Comparison of ENCODE assay signal across 24 cellular contexts in genomic region chr10:61701055-61701705, GRCh38. TPM values are rescaled to one million over a fixed set of nuclear protein-coding genes. Genes with fewer than 3 reads are reported as not detected.
DNase-seq lines count a peak whose midpoint lies in the region; ATAC-seq, FAIRE-seq and TF ChIP-seq lines count a peak whose summit lies in the region.
"Had no signal": no experiment of that assay in that cellular context is flagged by ENCODE, and none has a peak within 500 bp of the region (broad histone marks: within the 10 kb centered on the region; RNA-seq: fewer than 3 reads in every experiment).

No MANE protein-coding gene starts in this region.

- intact Hi-C loops in HepG2 (cut with micrococcal nuclease; ENCODE audit: unreplicated experiment) (no loop called here), right lobe of liver (cut with DNase I) (no loop called here), uterus (cut with DNase I; ENCODE audit: low total_unique reads) (no loop called here)

- no peaks in the 10 kb centered on the region for H3K4me1 ChIP-seq in HepG2 (ENCODE audit: insufficient read depth, low read length)
- H3K4me1 ChIP-seq in right lobe of liver: no peaks in the 10 kb centered on the region
- H3K4me1 ChIP-seq in hepatocyte (ENCODE audit: insufficient read depth): peaks cover 5% of the 10 kb centered on the region
- H3K4me1 ChIP-seq in uterus: no peaks in the 10 kb centered on the region
- H3K4me1 ChIP-seq: breast epithelium, prostate gland, SJCRH30, vagina had no signal

- H3K9me2 ChIP-seq in hepatocyte (replicated peaks; ENCODE audit: insufficient read depth): no peaks in the 10 kb centered on the region

- no peaks in the 10 kb centered on the region for H3K9me3 ChIP-seq in HepG2 (ENCODE audit: low read length)
- peaks cover 0 to 3% (median 0%) of the 10 kb centered on the region in 4 donors for H3K9me3 ChIP-seq in right lobe of liver
- no peaks in the 10 kb centered on the region for H3K9me3 ChIP-seq in WERI-Rb-1 (ENCODE audit: severe bottlenecking)
- H3K9me3 ChIP-seq in hepatocyte (ENCODE audit: low read depth): no peaks in the 10 kb centered on the region
- H3K9me3 ChIP-seq in uterus: no peaks in the 10 kb centered on the region
- H3K9me3 ChIP-seq: breast epithelium, prostate gland, SJCRH30, vagina had no signal

- H3K27me3 Mint-ChIP-seq in activated T-helper 17 cell treated with anti-CD3 and anti-CD28 coated beads, Interleukin-2, amount 50 U/mL, for 72 hours: peaks cover 4% of the 10 kb centered on the region
- H3K27me3 Mint-ChIP-seq: activated naive CD8-positive, alpha-beta T cell treated with anti-CD3 and anti-CD28 coated beads, Interleukin-2, amount 10 ng/mL, durations not matched to agents 7 days and 5 days; dendritic cell treated with granulocyte-macrophage colony-stimulating factor and Interleukin-4, amounts not matched to agents 40 ng/mL and 50 ng/mL, for 4 days had no signal

- no peak overlapping the region for H2AFZ ChIP-seq in HepG2 (ENCODE audit: low read length)
- H2AFZ ChIP-seq in hepatocyte: peak overlapping the region; percentile 23

- H3K27ac ChIP-seq in HepG2 (ENCODE audit: extremely low read length, insufficient read depth, low read length): no peak overlapping the region
- H3K27ac ChIP-seq in right lobe of liver: no peak overlapping the region
- peak overlapping the region; percentile 67 for H3K27ac ChIP-seq in WERI-Rb-1
- no peak overlapping the region for H3K27ac ChIP-seq in hepatocyte
- H3K27ac ChIP-seq in uterus: peak overlapping the region; percentile 28 to 54
- H3K27ac ChIP-seq: breast epithelium, prostate gland, SJCRH30, vagina had no signal

- H3K4me2 ChIP-seq in HepG2 (ENCODE audit: low read depth, low read length): no peak overlapping the region
- no peak overlapping the region for H3K4me2 ChIP-seq in hepatocyte

- in situ Hi-C loops in HepG2 (cut with HindIII; ENCODE audit: extremely low pct_ligation_motif_present, low pct_unique_long_range_greater_than_20kb): no loop called here

- no peaks in the 10 kb centered on the region; a peak in 2 of 5 replicates for H3K27me3 ChIP-seq in HepG2 (ENCODE audit: control insufficient read depth in 1 of 2, insufficient read depth in 2 of 2, low read length in 2 of 2)
- H3K27me3 ChIP-seq in right lobe of liver: no peaks in the 10 kb centered on the region
- H3K27me3 ChIP-seq in WERI-Rb-1 (ENCODE audit: insufficient read depth, low read depth, severe bottlenecking): no peaks in the 10 kb centered on the region
- H3K27me3 ChIP-seq in hepatocyte: no peaks in the 10 kb centered on the region
- H3K27me3 ChIP-seq in uterus: no peaks in the 10 kb centered on the region
- H3K27me3 ChIP-seq: breast epithelium, SJCRH30, vagina had no signal

- H3K27ac Mint-ChIP-seq in activated T-helper 17 cell treated with anti-CD3 and anti-CD28 coated beads, Interleukin-2, amount 50 U/mL, for 72 hours: no peak overlapping the region
- H3K27ac Mint-ChIP-seq: activated naive CD8-positive, alpha-beta T cell treated with anti-CD3 and anti-CD28 coated beads, Interleukin-2, amount 10 ng/mL, durations not matched to agents 7 days and 5 days; activated T-helper 2 cell treated with anti-CD3 and anti-CD28 coated beads, Interferon-gamma antibody, Interleukin-2, Interleukin-4, amounts not matched to agents 10 μg/mL and 5 μg/mL and 100 μg/mL, durations not matched to agents 14 hours and 24 hours and 36 hours; CD8-positive, alpha-beta T cell; dendritic cell treated with granulocyte-macrophage colony-stimulating factor and Interleukin-4, amounts not matched to agents 40 ng/mL and 50 ng/mL, for 4 days; nephron progenitor cell had no signal

- CTCF ChIA-PET in HepG2 (lab: Yijun Ruan, JAX; ENCODE audit: low intra/inter-chr PET ratio, low total read pairs): no interaction called here

- no peak for ATAC-seq in HepG2
- ATAC-seq in right lobe of liver: no peak
- no peak for ATAC-seq in activated T-helper 17 cell treated with anti-CD3 and anti-CD28 coated beads, Interleukin-2, amount 50 U/mL, for 72 hours (replicated peaks)
- no peak for ATAC-seq in HG02885 (IDR thresholded peaks at IDR 0.05; ENCODE audit: poor library complexity, unreplicated experiment)
- ATAC-seq: CD8-positive, alpha-beta T cell had no signal

- H4K20me1 ChIP-seq in HepG2 (ENCODE audit: insufficient read depth, low read length) (no peaks in the 10 kb centered on the region), hepatocyte (ENCODE audit: insufficient read depth, poor library complexity, severe bottlenecking) (no peaks in the 10 kb centered on the region)

- no peak for TF ChIP-seq CTCF in HepG2 (CRISPR knock-in tag; IDR thresholded peaks at IDR 0.05)
- TF ChIP-seq CTCF in right lobe of liver (IDR thresholded peaks at IDR 0.05): no peak
- TF ChIP-seq CTCF in WERI-Rb-1 (IDR thresholded peaks at IDR 0.05; ENCODE audit: low read depth, low read length): no peak
- no peak for TF ChIP-seq CTCF in hepatocyte (IDR thresholded peaks at IDR 0.05; ENCODE audit: poor library complexity)
- TF ChIP-seq CTCF in uterus (IDR thresholded peaks at IDR 0.05): no peak

- H3K79me2 ChIP-seq in HepG2 (ENCODE audit: insufficient read depth, low read length) (no peaks in the 10 kb centered on the region), hepatocyte (no peaks in the 10 kb centered on the region)

- H3K36me3 Mint-ChIP-seq in activated T-helper 17 cell treated with anti-CD3 and anti-CD28 coated beads, Interleukin-2, amount 50 U/mL, for 72 hours (ENCODE audit: low read depth): no peaks in the 10 kb centered on the region
- H3K36me3 Mint-ChIP-seq: activated naive CD8-positive, alpha-beta T cell treated with anti-CD3 and anti-CD28 coated beads, Interleukin-2, amount 10 ng/mL, durations not matched to agents 7 days and 5 days; CD8-positive, alpha-beta T cell had no signal

- no peaks in the 10 kb centered on the region for H3K4me1 Mint-ChIP-seq in activated T-helper 17 cell treated with anti-CD3 and anti-CD28 coated beads, Interleukin-2, amount 50 U/mL, for 72 hours
- H3K4me1 Mint-ChIP-seq: activated naive CD8-positive, alpha-beta T cell treated with anti-CD3 and anti-CD28 coated beads, Interleukin-2, amount 10 ng/mL, durations not matched to agents 7 days and 5 days; nephron progenitor cell had no signal

- TF ChIP-seq EP300 in HepG2 (IDR thresholded peaks at IDR 0.05; ENCODE audit: low read depth in 2 of 2, low read length in 2 of 2): no peak
- no peak for TF ChIP-seq EP300 in HepG2 (CRISPR knock-in tag; IDR thresholded peaks at IDR 0.05; ENCODE audit: borderline replicate concordance)

- TF ChIP-seq RAD21 in HepG2 (CRISPR knock-in tag; IDR thresholded peaks at IDR 0.05): no peak

- WGBS in HepG2 (ENCODE audit: low lambda C conversion rate): 2% methylated on average over 2 of the region's 2 CpGs
- 47% methylated on average over 2 of the region's 2 CpGs for WGBS in right lobe of liver (ENCODE audit: insufficient coverage, low coverage, low lambda C conversion rate, missing lambda C conversion rate)
- WGBS in hepatocyte (ENCODE audit: low lambda C conversion rate, missing lambda C conversion rate): 58% methylated on average over 2 of the region's 2 CpGs

- H3K36me3 ChIP-seq in HepG2 (replicated peaks in 1 of 2; ENCODE audit: control insufficient read depth in 1 of 2, insufficient read depth in 2 of 2, low read length in 2 of 2) (no peaks in the 10 kb centered on the region), right lobe of liver (no peaks in the 10 kb centered on the region), WERI-Rb-1 (no peaks in the 10 kb centered on the region), hepatocyte (replicated peaks; ENCODE audit: insufficient read depth, low read depth) (no peaks in the 10 kb centered on the region), uterus (no peaks in the 10 kb centered on the region)
- H3K36me3 ChIP-seq: breast epithelium, prostate gland, SJCRH30, vagina had no signal

- no peak for DNase-seq in HepG2 (ENCODE audit: low spot score)
- DNase-seq in right lobe of liver: no peak
- no peak for DNase-seq in WERI-Rb-1
- no peak for DNase-seq in hepatocyte (ENCODE audit: low spot score)
- DNase-seq in uterus: no peak
- DNase-seq in RPMI8226: no peak
- DNase-seq: activated naive CD8-positive, alpha-beta T cell treated with anti-CD3 and anti-CD28 coated beads, Interleukin-2, amount 10 ng/mL, durations not matched to agents 7 days and 5 days; CD8-positive, alpha-beta T cell; DND-41; NCI-H1417; NCI-H526; nephron progenitor cell; SJCRH30; substantia nigra; T-helper 9 cell had no signal

- no TSS peak for BruUV-seq in HepG2 (replicated peaks; lab: Mats Ljungman, UMichigan)

- H3K4me3 ChIP-seq in HepG2 (replicated peaks in 1 of 3; ENCODE audit: insufficient read depth in 1 of 3, low read depth in 2 of 3, low read length in 3 of 3): no peak overlapping the region
- no peak overlapping the region for H3K4me3 ChIP-seq in right lobe of liver
- H3K4me3 ChIP-seq in WERI-Rb-1 (ENCODE audit: low read depth, low read length): no peak overlapping the region
- H3K4me3 ChIP-seq in hepatocyte: no peak overlapping the region
- H3K4me3 ChIP-seq in uterus: no peak overlapping the region
- H3K4me3 ChIP-seq: breast epithelium, prostate gland, SJCRH30, vagina had no signal

- POLR2A ChIA-PET in HepG2 (lab: Yijun Ruan, JAX): no interaction called here

- no peaks in the 10 kb centered on the region for H3K9me3 Mint-ChIP-seq in activated T-helper 17 cell treated with anti-CD3 and anti-CD28 coated beads, Interleukin-2, amount 50 U/mL, for 72 hours
- H3K9me3 Mint-ChIP-seq: activated naive CD8-positive, alpha-beta T cell treated with anti-CD3 and anti-CD28 coated beads, Interleukin-2, amount 10 ng/mL, durations not matched to agents 7 days and 5 days; activated T-helper 2 cell treated with anti-CD3 and anti-CD28 coated beads, Interferon-gamma antibody, Interleukin-2, Interleukin-4, amounts not matched to agents 10 μg/mL and 5 μg/mL and 100 μg/mL, durations not matched to agents 14 hours and 24 hours and 36 hours; CD8-positive, alpha-beta T cell; dendritic cell treated with granulocyte-macrophage colony-stimulating factor and Interleukin-4, amounts not matched to agents 40 ng/mL and 50 ng/mL, for 4 days; nephron progenitor cell had no signal

- no peak overlapping the region for H3K9ac ChIP-seq in HepG2 (ENCODE audit: insufficient read depth, low read depth, low read length)

- TF ChIP-seq POLR2A in HepG2 (IDR thresholded peaks at IDR 0.05; ENCODE audit: insufficient read depth in 1 of 2, low read depth in 2 of 2, low read length in 2 of 2) (no peak), right lobe of liver (IDR thresholded peaks at IDR 0.05) (no peak), uterus (IDR thresholded peaks at IDR 0.05) (no peak)

- no peak for FAIRE-seq in HepG2 (lab: Jason Lieb, UNC)
- FAIRE-seq: endothelial cell of umbilical vein had no signal

- no peak overlapping the region for H3K4me3 Mint-ChIP-seq in activated T-helper 17 cell treated with anti-CD3 and anti-CD28 coated beads, Interleukin-2, amount 50 U/mL, for 72 hours
- H3K4me3 Mint-ChIP-seq: activated naive CD8-positive, alpha-beta T cell treated with anti-CD3 and anti-CD28 coated beads, Interleukin-2, amount 10 ng/mL, durations not matched to agents 7 days and 5 days; CD8-positive, alpha-beta T cell; dendritic cell treated with granulocyte-macrophage colony-stimulating factor and Interleukin-4, amounts not matched to agents 40 ng/mL and 50 ng/mL, for 4 days; nephron progenitor cell had no signal

RNA-seq across cellular contexts. Expression of gene CABCOCO1, which starts 38.5 kb away (rescaled TPM):
- total RNA-seq in HepG2 (2016; rRNA removed; fragmentation: Illumina TruSeq; extraction: Trizol) (not detected in 2 replicates), right lobe of liver (not detected), hepatocyte (0.36 and 1.6 TPM in 2 replicates), uterus (1 to 10 TPM in 2 of 4 donors, not detected in 2; 1.9 to 6.7 TPM)
- not detected in 2 replicates for total RNA-seq in HepG2 (2016; cell fraction: cytosol; rRNA removed; fragmentation: Illumina TruSeq; extraction: Trizol; ENCODE audit: low read depth)
- total RNA-seq in HepG2 (2016; cell fraction: insoluble cytoplasmic fraction; rRNA removed; fragmentation: Illumina TruSeq; extraction: Trizol): not detected in 2 replicates
- not detected in 2 replicates for total RNA-seq in HepG2 (2016; cell fraction: membrane; rRNA removed; fragmentation: Illumina TruSeq; extraction: Trizol)
- not detected in 2 replicates for total RNA-seq in HepG2 (2016; cell fraction: nucleus; rRNA removed; fragmentation: Illumina TruSeq; extraction: Trizol)
- polyA plus RNA-seq in HepG2 (2011; rRNA removed) (not detected in 2 replicates), hepatocyte (0.33 and 1.4 TPM in 2 replicates)
- polyA plus RNA-seq in HepG2 (2011; cell fraction: cytosol; rRNA removed): not detected in 2 replicates
- not detected in 2 replicates for polyA plus RNA-seq in HepG2 (2011; cell fraction: nucleus; rRNA removed)
- not detected in 2 replicates for polyA plus RNA-seq in HepG2 (2012)
- polyA plus RNA-seq in HepG2 (2016; cell fraction: cytosol; fragmentation: Illumina TruSeq; extraction: Trizol; ENCODE audit: low read depth): not detected in 2 replicates
- polyA plus RNA-seq in HepG2 (2016; cell fraction: insoluble cytoplasmic fraction; fragmentation: Illumina TruSeq; extraction: Trizol; ENCODE audit: low read depth): not detected in 2 replicates
- not detected in 2 replicates for polyA plus RNA-seq in HepG2 (2016; cell fraction: membrane; fragmentation: Illumina TruSeq; extraction: Trizol; ENCODE audit: low read depth)
- not detected in 2 replicates for polyA plus RNA-seq in HepG2 (2016; cell fraction: nucleus; fragmentation: Illumina TruSeq; extraction: Trizol; ENCODE audit: insufficient read depth, low read depth)
- polyA minus RNA-seq in HepG2 (2011; rRNA and poly(A)+ RNA removed; ENCODE audit: low replicate concordance): not detected in 2 replicates
- polyA minus RNA-seq in HepG2 (2011; cell fraction: cytosol; rRNA and poly(A)+ RNA removed): not detected in 2 replicates
- not detected in 2 replicates for polyA minus RNA-seq in HepG2 (2011; cell fraction: nucleus; rRNA and poly(A)+ RNA removed)
- total RNA-seq in activated T-helper 17 cell treated with anti-CD3 and anti-CD28 coated beads, Interleukin-2, amount 50 U/mL, for 72 hours: not detected
- total RNA-seq: activated naive CD8-positive, alpha-beta T cell treated with anti-CD3 and anti-CD28 coated beads, Interleukin-2, amount 10 ng/mL, durations not matched to agents 7 days and 5 days; activated T-helper 2 cell treated with anti-CD3 and anti-CD28 coated beads, Interferon-gamma antibody, Interleukin-2, Interleukin-4, amounts not matched to agents 10 μg/mL and 5 μg/mL and 100 μg/mL, durations not matched to agents 14 hours and 24 hours and 36 hours; CD8-positive, alpha-beta T cell; HT1080; SJCRH30; vagina had no signal

Comparison
In these comparisons a context has a peak if more than half of its experiments do, and no peak if none do; other contexts are left out.
1. H3K27ac ChIP-seq: peak in WERI-Rb-1 (single experiment) and uterus (2 of 2); none in HepG2 (single experiment), right lobe of liver (0 of 3) and hepatocyte (single experiment).